In genomic region chr19:54616840-54617560, GRCh38 we compare ENCODE assay signal across 10 cellular contexts.
A peak's percentile ranks its signal among the peaks of the same experiment; 100 is the strongest.
DNase-seq lines count a peak whose midpoint lies in the region; ATAC-seq, FAIRE-seq and TF ChIP-seq lines count a peak whose summit lies in the region.
"Had no signal": no experiment of that assay in that cellular context is flagged by ENCODE, and none has a peak within 500 bp of the region (broad histone marks: within the 10 kb centered on the region; RNA-seq: fewer than 3 reads in every experiment).

No MANE protein-coding gene starts in this region.

- no peaks in the 10 kb centered on the region for H3K9me3 Mint-ChIP-seq in effector memory CD8-positive, alpha-beta T cell

- ATAC-seq in GM19452 (IDR thresholded peaks at IDR 0.05; ENCODE audit: unreplicated experiment), result peak; percentile 80
- ATAC-seq in HG03064 (IDR thresholded peaks at IDR 0.05; ENCODE audit: low read depth, unreplicated experiment), result peak; percentile 62
- ATAC-seq in effector memory CD8-positive, alpha-beta T cell (replicated peaks), result peak; percentile 61

- H3K27ac Mint-ChIP-seq in effector memory CD8-positive, alpha-beta T cell, result peak overlapping the region; percentile 61 to 84
- H3K27ac Mint-ChIP-seq: activated CD4-positive, alpha-beta memory T cell treated with anti-CD3 and anti-CD28 coated beads for 36 hours; brain had no signal

- in situ Hi-C loops in GM13977 (cut with MboI; ENCODE audit: low pct_unique_long_range_greater_than_20kb, low sequenced_read_pairs, unreplicated experiment), result no loop called here

- H3K27me3 Mint-ChIP-seq in effector memory CD8-positive, alpha-beta T cell, result no peaks in the 10 kb centered on the region
- H3K27me3 Mint-ChIP-seq: activated CD4-positive, alpha-beta memory T cell treated with anti-CD3 and anti-CD28 coated beads for 36 hours had no signal

- DNase-seq in GM13977 (ENCODE audit: low spot score) (peak; percentile 52), H54 (ENCODE audit: insufficient read length, low spot score) (no peak), 8988T (no peak), glomerular visceral epithelial cell (ENCODE audit: extremely low spot score) (no peak), NCI-H146 (lab: John Stamatoyannopoulos, UW) (no peak)
- DNase-seq in effector memory CD8-positive, alpha-beta T cell, result no peak
- DNase-seq: activated CD4-positive, alpha-beta memory T cell treated with anti-CD3 and anti-CD28 coated beads for 36 hours had no signal

- no peak for FAIRE-seq in H54 (lab: Jason Lieb, UNC)

- TF ChIP-seq POLR2A in H54 (IDR thresholded peaks at IDR 0.05; ENCODE audit: low read depth, low read length), result no peak

- no peak for TF ChIP-seq CTCF in GM13977 (IDR thresholded peaks at IDR 0.05; ENCODE audit: extremely low read depth, insufficient read depth, missing control alignments)

- peaks cover 16 to 25% of the 10 kb centered on the region in 2 donors for H3K4me1 Mint-ChIP-seq in effector memory CD8-positive, alpha-beta T cell (ENCODE audit: low read depth in 2 of 2)
- H3K4me1 Mint-ChIP-seq: brain had no signal

- H3K4me3 Mint-ChIP-seq in effector memory CD8-positive, alpha-beta T cell, result peak overlapping the region; percentile 78 to 88
- H3K4me3 Mint-ChIP-seq: activated CD4-positive, alpha-beta memory T cell treated with anti-CD3 and anti-CD28 coated beads for 36 hours; brain had no signal

- peaks cover 8% of the 10 kb centered on the region for H3K36me3 Mint-ChIP-seq in effector memory CD8-positive, alpha-beta T cell (ENCODE audit: insufficient read depth)
- H3K36me3 Mint-ChIP-seq: activated CD4-positive, alpha-beta memory T cell treated with anti-CD3 and anti-CD28 coated beads for 36 hours; brain had no signal
